1 cellular context compared by ENCODE assay signal in the genomic region with DNA sequence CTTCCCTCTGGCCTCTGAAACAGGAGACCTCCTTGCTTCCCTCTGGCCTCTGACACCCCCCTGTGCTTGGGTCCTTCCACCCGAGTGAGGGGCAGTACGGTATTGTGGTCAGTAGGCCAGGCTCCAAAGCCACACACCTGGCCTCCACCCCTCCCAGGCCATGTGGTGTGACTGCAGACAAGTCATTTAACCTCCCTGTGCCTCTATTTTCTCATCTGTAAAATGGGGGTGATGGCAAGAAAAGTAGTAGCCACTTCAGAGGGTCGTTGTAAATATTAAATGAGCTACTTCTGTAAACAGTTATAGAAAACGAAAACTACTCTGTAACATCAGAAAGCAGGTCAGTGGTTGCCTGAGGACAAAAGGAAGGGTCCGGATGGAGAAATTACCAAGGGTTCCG.
TF ChIP-seq lines count a peak whose summit lies in the region.

No MANE protein-coding gene starts in this region.

TF ChIP-seq in K562, 482 proteins besides CTCF, POLR2A, EP300 and RAD21 (continued from another document):
- TF ChIP-seq, protein P1, sequence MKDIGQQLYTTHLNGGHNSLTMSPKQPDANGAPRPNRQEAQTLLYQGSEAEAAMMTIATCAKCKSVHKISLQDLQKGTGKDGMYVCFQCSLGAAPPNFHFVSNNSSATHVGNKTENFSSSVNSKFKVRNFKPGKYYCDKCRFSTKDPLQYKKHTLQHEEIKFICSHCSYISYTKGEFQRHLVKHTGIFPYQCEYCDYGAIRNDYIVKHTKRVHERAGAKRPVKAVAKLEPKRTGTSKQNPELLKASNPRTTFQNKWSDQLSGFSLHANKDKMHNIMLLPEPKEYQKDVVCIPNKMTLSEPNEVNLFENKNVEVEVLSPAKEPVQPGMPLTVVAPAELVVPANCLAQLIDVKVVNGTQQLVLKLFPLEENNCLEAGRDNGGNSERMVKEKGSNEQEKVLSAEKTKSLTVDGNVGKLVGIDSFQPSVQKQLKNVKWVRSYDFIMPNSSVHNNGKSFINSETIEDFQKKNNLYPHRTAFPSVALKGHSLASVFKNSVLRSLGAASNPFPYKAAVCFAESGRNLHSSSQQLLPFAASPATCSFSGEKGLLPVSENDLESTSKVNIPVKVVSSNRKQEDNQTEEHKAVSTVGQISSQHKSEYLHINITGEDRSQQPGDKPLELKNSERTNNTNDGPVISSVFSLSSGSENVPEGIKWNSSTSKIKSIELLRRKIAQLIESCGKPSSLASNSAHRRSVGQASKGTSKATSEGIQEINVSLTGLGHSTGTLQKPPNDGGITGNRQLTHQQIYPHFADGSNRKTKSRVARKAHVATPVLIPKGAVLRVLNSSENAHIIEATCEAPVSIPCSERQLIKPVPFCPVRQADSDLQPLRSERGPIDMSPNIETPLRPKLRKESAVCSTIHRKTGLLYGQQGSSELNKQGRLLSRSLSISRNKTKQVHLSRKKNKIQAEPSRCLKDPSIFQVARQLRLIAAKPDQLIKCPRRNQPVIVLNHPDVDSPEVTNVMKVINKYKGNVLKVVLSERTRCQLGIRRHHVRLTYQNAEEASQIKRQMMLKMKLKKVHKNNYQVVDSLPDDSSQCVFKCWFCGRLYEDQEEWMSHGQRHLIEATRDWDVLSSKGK (CRISPR knock-in tag; IDR thresholded peaks at IDR 0.05): no peak
- TF ChIP-seq BHLHE40 (IDR thresholded peaks at IDR 0.05; ENCODE audit: low read length) (no peak), ARNT (IDR thresholded peaks at IDR 0.05) (no peak), ZBTB49 (CRISPR knock-in tag; IDR thresholded peaks at IDR 0.05; ENCODE audit: borderline replicate concordance) (no peak), MAFK (IDR thresholded peaks at IDR 0.05; ENCODE audit: low read length) (no peak), KDM1A (IDR thresholded peaks at IDR 0.05) (peak in 1 of 2 experiments; percentile 67; a peak in 1 of 4 replicates), CHD2 (IDR thresholded peaks at IDR 0.05; ENCODE audit: low read depth, low read length) (no peak), PHB2 (IDR thresholded peaks at IDR 0.05; ENCODE audit: low read depth) (no peak), ARID3A (IDR thresholded peaks at IDR 0.05; ENCODE audit: borderline replicate concordance, low read depth, low read length) (no peak), PYGO2 (tag; IDR thresholded peaks at IDR 0.05) (no peak), ESRRB (CRISPR knock-in tag; IDR thresholded peaks at IDR 0.05; ENCODE audit: borderline replicate concordance) (no peak), KDM5B (IDR thresholded peaks at IDR 0.05; ENCODE audit: insufficient replicate concordance, low read depth, low read length) (no peak), PTTG1 (tag; IDR thresholded peaks at IDR 0.05; ENCODE audit: low read depth) (no peak), SIN3B (IDR thresholded peaks at IDR 0.05; ENCODE audit: low read depth) (no peak), BCOR (IDR thresholded peaks at IDR 0.05) (peak; percentile 84), NCOA1 (IDR thresholded peaks at IDR 0.05; ENCODE audit: low read depth) (no peak), ZNF165 (CRISPR knock-in tag; IDR thresholded peaks at IDR 0.05; ENCODE audit: borderline replicate concordance) (no peak), ADNP (tag; IDR thresholded peaks at IDR 0.05) (peak; percentile 73), REST (CRISPR knock-in tag; IDR thresholded peaks at IDR 0.05; ENCODE audit: low read depth) (no peak), ZNF311 (CRISPR knock-in tag; IDR thresholded peaks at IDR 0.05) (no peak), SMARCA5 (IDR thresholded peaks at IDR 0.05) (0 out of 2 replicates have a peak, but pooled peaks have one; percentile 35), PPARD (CRISPR knock-in tag; IDR thresholded peaks at IDR 0.05) (no peak), HDAC2 (IDR thresholded peaks at IDR 0.05) (peak; percentile 33; the same call in 1 of the 2 replicates), CBX5 (IDR thresholded peaks at IDR 0.05; ENCODE audit: borderline replicate concordance, low read depth) (no peak), THAP7 (CRISPR knock-in tag; IDR thresholded peaks at IDR 0.05) (no peak), CBX1 (IDR thresholded peaks at IDR 0.05; ENCODE audit: low read depth) (no peak), LEF1 (IDR thresholded peaks at IDR 0.05) (no peak), MCM2 (IDR thresholded peaks at IDR 0.05; ENCODE audit: low read depth) (no peak), RBM25 (IDR thresholded peaks at IDR 0.05; ENCODE audit: low read depth, low read length, severe bottlenecking) (peak; percentile 77)
- TF ChIP-seq, protein P2, sequence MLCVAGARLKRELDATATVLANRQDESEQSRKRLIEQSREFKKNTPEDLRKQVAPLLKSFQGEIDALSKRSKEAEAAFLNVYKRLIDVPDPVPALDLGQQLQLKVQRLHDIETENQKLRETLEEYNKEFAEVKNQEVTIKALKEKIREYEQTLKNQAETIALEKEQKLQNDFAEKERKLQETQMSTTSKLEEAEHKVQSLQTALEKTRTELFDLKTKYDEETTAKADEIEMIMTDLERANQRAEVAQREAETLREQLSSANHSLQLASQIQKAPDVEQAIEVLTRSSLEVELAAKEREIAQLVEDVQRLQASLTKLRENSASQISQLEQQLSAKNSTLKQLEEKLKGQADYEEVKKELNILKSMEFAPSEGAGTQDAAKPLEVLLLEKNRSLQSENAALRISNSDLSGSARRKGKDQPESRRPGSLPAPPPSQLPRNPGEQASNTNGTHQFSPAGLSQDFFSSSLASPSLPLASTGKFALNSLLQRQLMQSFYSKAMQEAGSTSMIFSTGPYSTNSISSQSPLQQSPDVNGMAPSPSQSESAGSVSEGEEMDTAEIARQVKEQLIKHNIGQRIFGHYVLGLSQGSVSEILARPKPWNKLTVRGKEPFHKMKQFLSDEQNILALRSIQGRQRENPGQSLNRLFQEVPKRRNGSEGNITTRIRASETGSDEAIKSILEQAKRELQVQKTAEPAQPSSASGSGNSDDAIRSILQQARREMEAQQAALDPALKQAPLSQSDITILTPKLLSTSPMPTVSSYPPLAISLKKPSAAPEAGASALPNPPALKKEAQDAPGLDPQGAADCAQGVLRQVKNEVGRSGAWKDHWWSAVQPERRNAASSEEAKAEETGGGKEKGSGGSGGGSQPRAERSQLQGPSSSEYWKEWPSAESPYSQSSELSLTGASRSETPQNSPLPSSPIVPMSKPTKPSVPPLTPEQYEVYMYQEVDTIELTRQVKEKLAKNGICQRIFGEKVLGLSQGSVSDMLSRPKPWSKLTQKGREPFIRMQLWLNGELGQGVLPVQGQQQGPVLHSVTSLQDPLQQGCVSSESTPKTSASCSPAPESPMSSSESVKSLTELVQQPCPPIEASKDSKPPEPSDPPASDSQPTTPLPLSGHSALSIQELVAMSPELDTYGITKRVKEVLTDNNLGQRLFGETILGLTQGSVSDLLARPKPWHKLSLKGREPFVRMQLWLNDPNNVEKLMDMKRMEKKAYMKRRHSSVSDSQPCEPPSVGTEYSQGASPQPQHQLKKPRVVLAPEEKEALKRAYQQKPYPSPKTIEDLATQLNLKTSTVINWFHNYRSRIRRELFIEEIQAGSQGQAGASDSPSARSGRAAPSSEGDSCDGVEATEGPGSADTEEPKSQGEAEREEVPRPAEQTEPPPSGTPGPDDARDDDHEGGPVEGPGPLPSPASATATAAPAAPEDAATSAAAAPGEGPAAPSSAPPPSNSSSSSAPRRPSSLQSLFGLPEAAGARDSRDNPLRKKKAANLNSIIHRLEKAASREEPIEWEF (CRISPR knock-in tag; IDR thresholded peaks at IDR 0.05): no peak
- TF ChIP-seq, protein P3, sequence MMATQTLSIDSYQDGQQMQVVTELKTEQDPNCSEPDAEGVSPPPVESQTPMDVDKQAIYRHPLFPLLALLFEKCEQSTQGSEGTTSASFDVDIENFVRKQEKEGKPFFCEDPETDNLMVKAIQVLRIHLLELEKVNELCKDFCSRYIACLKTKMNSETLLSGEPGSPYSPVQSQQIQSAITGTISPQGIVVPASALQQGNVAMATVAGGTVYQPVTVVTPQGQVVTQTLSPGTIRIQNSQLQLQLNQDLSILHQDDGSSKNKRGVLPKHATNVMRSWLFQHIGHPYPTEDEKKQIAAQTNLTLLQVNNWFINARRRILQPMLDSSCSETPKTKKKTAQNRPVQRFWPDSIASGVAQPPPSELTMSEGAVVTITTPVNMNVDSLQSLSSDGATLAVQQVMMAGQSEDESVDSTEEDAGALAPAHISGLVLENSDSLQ (IDR thresholded peaks at IDR 0.05): no peak
